7 cellular contexts compared by ENCODE assay signal in the genomic region with DNA sequence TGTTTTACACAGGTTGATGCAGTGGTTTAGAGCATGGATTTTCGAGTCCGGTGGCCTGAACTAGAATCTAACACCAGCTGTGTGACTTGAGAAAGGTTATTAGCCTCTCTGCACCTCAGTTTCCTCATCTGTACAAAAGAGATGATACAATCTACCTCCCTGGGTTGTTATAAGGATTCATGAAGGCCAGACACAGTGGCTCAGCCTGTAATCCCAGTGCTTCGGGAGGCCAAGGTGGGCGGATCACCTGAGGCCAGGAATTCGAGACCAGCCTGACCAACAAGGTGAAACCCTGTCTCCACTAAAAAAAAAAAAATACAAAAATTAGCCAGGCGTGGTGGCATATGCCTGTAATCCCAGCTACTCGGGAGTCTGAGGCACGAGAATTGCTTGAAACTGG. TPM values are rescaled to one million over a fixed set of nuclear protein-coding genes. Genes with fewer than 3 reads are reported as not detected.
DNase-seq lines count a peak whose midpoint lies in the region; ATAC-seq, FAIRE-seq and TF ChIP-seq lines count a peak whose summit lies in the region.
"Not testable (repeated sequence)": the region's sequence is repeated elsewhere in the genome, so short reads cannot be mapped to it uniquely, and the experiment has no call there.

No MANE protein-coding gene starts in this region.

- H3K36me3 ChIP-seq in mammary epithelial cell (ENCODE audit: insufficient read depth, low read length) (peaks cover 26% of the 10 kb centered on the region), gastroesophageal sphincter (peaks cover 0 to 16% of the 10 kb centered on the region in 2 donors), lower lobe of right lung (peaks cover 22% of the 10 kb centered on the region)
- H3K36me3 ChIP-seq in prostate gland; stomach smooth muscle (ENCODE audit: control insufficient read depth in 2 of 2, insufficient read depth in 2 of 2, low read length in 2 of 2): not testable (repeated sequence)

- H3K9ac ChIP-seq in mammary epithelial cell (ENCODE audit: insufficient read depth, low read length): peak overlapping the region; percentile 75
- not testable (repeated sequence) for H3K9ac ChIP-seq in stomach smooth muscle (ENCODE audit: low read length in 2 of 2)

- in situ Hi-C loops in mammary epithelial cell (cut with MboI; ENCODE audit: low sequenced_read_pairs in 2 of 2): not testable (repeated sequence)

- intact Hi-C loops in mammary epithelial cell (cut with micrococcal nuclease); lower lobe of right lung (cut with DNase I); prostate gland (cut with DNase I): not testable (repeated sequence)

- WGBS in mammary epithelial cell (ENCODE audit: low coverage, missing lambda C conversion rate): 46% methylated on average over 6 of the region's 8 CpGs
- WGBS in gastroesophageal sphincter (ENCODE audit: low coverage in 1 of 2), 2 donors: 63 to 73% methylated on average over 4 of the region's 8 CpGs
- 66% methylated on average over 8 of the region's 8 CpGs for WGBS in prostate gland

- H3K27ac ChIP-seq in RWPE1 (peak overlapping the region; percentile 96), mammary epithelial cell (ENCODE audit: insufficient read depth, low read depth, low read length) (peak overlapping the region; percentile 96), gastroesophageal sphincter (peak overlapping the region in 3 of 4 donors; percentile 63 to 73 (median 67)), lower lobe of right lung (peak overlapping the region; percentile 67), prostate gland (peak overlapping the region; percentile 23 to 31), stomach smooth muscle (ENCODE audit: low read length) (peak overlapping the region; percentile 31)

- CTCF ChIA-PET in RWPE1 (lab: Yijun Ruan, JAX) (interaction anchor here (0.6 to 1.7 kb wide), 7 partner anchors 9 to 356 kb away, joined by 3 to 6 read pairs (median 4); a partner anchor contains a TSS), mammary epithelial cell (lab: Charles Lee; ENCODE audit: low non-redundant PET) (interaction anchor here (0.6 kb wide), 3 partner anchors 34 to 145 kb away, joined by 3 to 5 read pairs (median 3); no protein-coding TSS in a partner anchor)

- H3K27me3 ChIP-seq in mammary epithelial cell (ENCODE audit: insufficient read depth, low read length); gastroesophageal sphincter; lower lobe of right lung (ENCODE audit: low read depth); prostate gland (replicated peaks; ENCODE audit: insufficient read depth); stomach smooth muscle (ENCODE audit: control insufficient read depth in 1 of 2, insufficient read depth in 2 of 2, low read length in 2 of 2): not testable (repeated sequence)

- peak; percentile 82 for FAIRE-seq in G401.6 (lab: Jason Lieb, UNC)

- POLR2A ChIA-PET in RWPE1 (lab: Yijun Ruan, JAX; ENCODE audit: low non-redundant PET): interaction anchor here (0.9 to 1.1 kb wide), 2 partner anchors 9 to 32 kb away, joined by 3 to 6 read pairs; a partner anchor contains a TSS

- H3K9me3 ChIP-seq in mammary epithelial cell (replicated peaks; ENCODE audit: insufficient read depth, low read length); gastroesophageal sphincter; lower lobe of right lung; prostate gland; stomach smooth muscle (ENCODE audit: control insufficient read depth in 2 of 2, low read length in 2 of 2): not testable (repeated sequence)

- TF ChIP-seq CTCF in RWPE1 (conservative IDR thresholded peaks at IDR 0.05; ENCODE audit: low read depth); mammary epithelial cell (conservative IDR thresholded peaks at IDR 0.05 in 1 of 2, IDR thresholded peaks at IDR 0.05 in 1 of 2; ENCODE audit: extremely low read depth in 1 of 2, insufficient read depth in 1 of 2, low read depth in 1 of 2, low read length in 2 of 2); gastroesophageal sphincter (IDR thresholded peaks at IDR 0.05); lower lobe of right lung (IDR thresholded peaks at IDR 0.05); prostate gland (IDR thresholded peaks at IDR 0.05): not testable (repeated sequence)

- not testable (repeated sequence) for BruUV-seq in mammary epithelial cell (replicated peaks; lab: Mats Ljungman, UMichigan)

- not testable (repeated sequence) for TF ChIP-seq EP300 in gastroesophageal sphincter (IDR thresholded peaks at IDR 0.05)

- TF ChIP-seq POLR2A in gastroesophageal sphincter (IDR thresholded peaks at IDR 0.05); prostate gland (IDR thresholded peaks at IDR 0.05): not testable (repeated sequence)

- ATAC-seq in gastroesophageal sphincter, lower lobe of right lung: not testable (repeated sequence)

- dilution Hi-C loops in mammary epithelial cell (cut with HindIII; ENCODE audit: low sequenced_read_pairs): not testable (repeated sequence)

- not testable (repeated sequence) for H3K4me3 ChIP-seq in mammary epithelial cell (replicated peaks in 1 of 3; ENCODE audit: insufficient read depth in 1 of 3, low read depth in 2 of 3, low read length in 3 of 3); gastroesophageal sphincter; lower lobe of right lung; prostate gland; stomach smooth muscle (ENCODE audit: low read length in 2 of 2)

- H2AFZ ChIP-seq in mammary epithelial cell (ENCODE audit: low read depth, low read length): peak overlapping the region; percentile 73

- H3K4me2 ChIP-seq in mammary epithelial cell (ENCODE audit: insufficient read depth, low read depth, low read length): peak overlapping the region; percentile 70

- H3K79me2 ChIP-seq in mammary epithelial cell (ENCODE audit: insufficient read depth, low read length): peaks cover 25% of the 10 kb centered on the region

- H3K4me1 ChIP-seq in mammary epithelial cell (ENCODE audit: insufficient read depth, low read length): peaks cover 49% of the 10 kb centered on the region
- H3K4me1 ChIP-seq in gastroesophageal sphincter: peaks cover 0 to 31% (median 3%) of the 10 kb centered on the region in 3 donors
- peaks cover 18% of the 10 kb centered on the region for H3K4me1 ChIP-seq in lower lobe of right lung
- not testable (repeated sequence) for H3K4me1 ChIP-seq in prostate gland (replicated peaks)
- peaks cover 12% of the 10 kb centered on the region for H3K4me1 ChIP-seq in stomach smooth muscle (ENCODE audit: control insufficient read depth, insufficient read depth, low read length)

- DNase-seq in RWPE1 (ENCODE audit: low spot score); lower lobe of right lung; prostate gland (ENCODE audit: low spot score): not testable (repeated sequence)
- peak; percentile 59 for DNase-seq in mammary epithelial cell

- H4K20me1 ChIP-seq in mammary epithelial cell (ENCODE audit: insufficient read depth, low read length): not testable (repeated sequence)

RNA-seq across cellular contexts. Expression of a gene that starts 8.5 kb away (rescaled TPM):
- 100 to 1,000 TPM in 1 of 2 donors, 10 to 100 TPM in 1; 85.7 to 712 TPM for total RNA-seq in mammary epithelial cell
- polyA plus RNA-seq in mammary epithelial cell: 269 TPM
- 274 TPM for polyA minus RNA-seq in mammary epithelial cell
- total RNA-seq in gastroesophageal sphincter: 10 to 100 TPM in 1 of 4 donors, 1 to 10 TPM in 3; 1.1 to 43.3 (median 8.3) TPM
- total RNA-seq in lower lobe of right lung: 29.0 TPM
- total RNA-seq in prostate gland: 10 to 100 TPM in 1 of 2 donors, 1 to 10 TPM in 1; 7.1 to 11.0 TPM

RNA-seq across cellular contexts. Expression of a gene that starts 45.1 kb away (rescaled TPM):
- total RNA-seq in mammary epithelial cell (10 to 100 TPM; 20.1 to 20.2 TPM), gastroesophageal sphincter (100 to 1,000 TPM in 3 of 4 donors, 10 to 100 TPM in 1; 82.3 to 207 (median 155) TPM), lower lobe of right lung (38.4 TPM), prostate gland (10 to 100 TPM; 41.9 to 47.8 TPM)
- polyA plus RNA-seq in mammary epithelial cell: 23.0 TPM
- 18.3 TPM for polyA minus RNA-seq in mammary epithelial cell

Comparison
In these comparisons a context has a peak if more than half of its experiments do, and no peak if none do; other contexts are left out.
1. H3K27ac ChIP-seq: peak in every context shown above with its lines; median percentile 96 in RWPE1; 96 in mammary epithelial cell; 67 in gastroesophageal sphincter; 67 in lower lobe of right lung; 31 in stomach smooth muscle; 27 in prostate gland.